8 cellular contexts compared by ENCODE assay signal in genomic region chr19:9323919-9324583, GRCh38. TPM values are rescaled to one million over a fixed set of nuclear protein-coding genes. Genes with fewer than 3 reads are reported as not detected.
DNase-seq lines count a peak whose midpoint lies in the region; ATAC-seq and TF ChIP-seq lines count a peak whose summit lies in the region.

Gene ZNF559, plus strand, starts transcription at chr19:9324179. Its CDS starts 14,371 bp downstream, at chr19:9338550.

- peak within 1 kb of the TSS; percentile 91 for H3K27ac ChIP-seq in AG04450 (ENCODE audit: low read depth, low read length)
- peak within 1 kb of the TSS; percentile 78 for H3K27ac ChIP-seq in VCaP
- peak within 1 kb of the TSS; percentile 91 to 94 for H3K27ac ChIP-seq in breast epithelium
- peak within 1 kb of the TSS; percentile 61 for H3K27ac ChIP-seq in smooth muscle cell (ENCODE audit: low read depth)

- H3K4me1 ChIP-seq in breast epithelium: no peaks in the 10 kb centered on the region
- H3K4me1 ChIP-seq in smooth muscle cell (ENCODE audit: low read depth): no peaks in the 10 kb centered on the region

- peak within 1 kb of the TSS; percentile 90 for H3K4me2 ChIP-seq in smooth muscle cell

- peak; percentile 51 for TF ChIP-seq CTCF in AG04450 (IDR thresholded peaks at IDR 0.05; ENCODE audit: low read depth, low read length)
- peak; percentile 31; the same call in 1 of the 2 replicates for TF ChIP-seq CTCF in VCaP (conservative IDR thresholded peaks at IDR 0.05)
- peak in 2 of 3 donors; percentile 31 to 32 for TF ChIP-seq CTCF in breast epithelium (IDR thresholded peaks at IDR 0.05)
- peak; percentile 27 for TF ChIP-seq CTCF in smooth muscle cell (IDR thresholded peaks at IDR 0.05; ENCODE audit: borderline replicate concordance, insufficient read depth, poor library complexity, severe bottlenecking)

- peak within 1 kb of the TSS; percentile 52 for H3K9ac ChIP-seq in smooth muscle cell (ENCODE audit: low read depth)

- intact Hi-C loops in breast epithelium (cut with DNase I; ENCODE audit: low total_unique reads): no loop called here

- TF ChIP-seq POLR2A in breast epithelium (IDR thresholded peaks at IDR 0.05): no peak

- peaks cover 31% of the 10 kb centered on the region for H3K79me2 ChIP-seq in smooth muscle cell (ENCODE audit: low read depth)

- H3K4me3 ChIP-seq in AG04450 (ENCODE audit: low read depth, low read length) (peak within 1 kb of the TSS; percentile 77), breast epithelium (peak within 1 kb of the TSS; percentile 72 to 89 (median 86)), smooth muscle cell (peak within 1 kb of the TSS; percentile 66)

- ATAC-seq in GM18868 (IDR thresholded peaks at IDR 0.05; ENCODE audit: unreplicated experiment) (peak; percentile 97), HG03103 (IDR thresholded peaks at IDR 0.05; ENCODE audit: low read depth, unreplicated experiment) (peak; percentile 84)

- CTCF ChIA-PET in AG04450 (lab: Charles Lee): interaction anchor here (0.5 to 1.6 kb wide), 4 partner anchors 12 to 182 kb away, joined by 3 to 10 read pairs (median 4); no protein-coding TSS in a partner anchor

- peaks cover 6% of the 10 kb centered on the region for H3F3A ChIP-seq in smooth muscle cell (ENCODE audit: low read depth)

- H4K20me1 ChIP-seq in smooth muscle cell (ENCODE audit: low read depth): no peaks in the 10 kb centered on the region

- peak within 1 kb of the TSS; percentile 90 for H2AFZ ChIP-seq in smooth muscle cell (ENCODE audit: low read depth)

- H3K9me3 ChIP-seq in AG04450 (ENCODE audit: control insufficient read depth, insufficient read depth, low read length): peaks cover 54% of the 10 kb centered on the region
- peaks cover 17 to 39% of the 10 kb centered on the region in 2 donors for H3K9me3 ChIP-seq in breast epithelium
- peaks cover 12% of the 10 kb centered on the region for H3K9me3 ChIP-seq in smooth muscle cell (replicated peaks; ENCODE audit: low read depth)

- H3K36me3 ChIP-seq in breast epithelium (no peaks in the 10 kb centered on the region), smooth muscle cell (ENCODE audit: low read depth) (peaks cover 12% of the 10 kb centered on the region)

- H3K27me3 ChIP-seq in AG04450 (ENCODE audit: control insufficient read depth, insufficient read depth, low read length) (no peaks in the 10 kb centered on the region), breast epithelium (no peaks in the 10 kb centered on the region), smooth muscle cell (ENCODE audit: low read depth) (no peaks in the 10 kb centered on the region)

- 4% methylated on average over 47 of the region's 48 CpGs for WGBS in smooth muscle cell (ENCODE audit: low lambda C conversion rate)

- DNase-seq in AG04450 (ENCODE audit: low read depth, low spot score) (peak; percentile 90), NCI-H2171 treated with DMSO at 0.1 percent for 48 hours (lab: John Stamatoyannopoulos, UW) (peak; percentile 98), breast epithelium (ENCODE audit: low spot score in 2 of 2) (peak; percentile 93 to 94), iPS-NIHi7 (ENCODE audit: extremely low spot score) (peak; percentile 93), smooth muscle cell (lab: John Stamatoyannopoulos, UW; ENCODE audit: unreplicated experiment) (peak; percentile 71)

- POLR2A ChIA-PET in AG04450 (lab: Yijun Ruan, JAX): interaction anchor here (0.5 to 0.9 kb wide), 3 partner anchors 15 to 492 kb away, joined by 4 to 5 read pairs (median 4); partner anchors contain the start of genes MBD3L1, ZNF558 and ZNF699

RNA-seq across cellular contexts. Expression of gene ZNF559, which starts in this region (rescaled TPM):
- polyA plus RNA-seq in AG04450 (2011; rRNA removed) (20.9 and 27.8 TPM in 2 replicates), smooth muscle cell (7.8 and 8.9 TPM in 2 replicates)
- polyA minus RNA-seq in AG04450 (2011; rRNA and poly(A)+ RNA removed): 8.3 and 12.9 TPM in 2 replicates
- total RNA-seq in breast epithelium (10 to 100 TPM; 18.4 to 39.1 (median 23.4) TPM), smooth muscle cell (22.8 and 23.8 TPM in 2 replicates)

Comparison
In these comparisons a context has a peak if more than half of its experiments do, and no peak if none do; other contexts are left out.
1. Peak in every context shown above with its lines: DNase-seq, ATAC-seq, H3K4me3 ChIP-seq and H3K27ac ChIP-seq.